Comparison of ENCODE assay signal across 25 cellular contexts in genomic region chr21:41196990-41197389, GRCh38. TPM values are rescaled to one million over a fixed set of nuclear protein-coding genes. Genes with fewer than 3 reads are reported as not detected.
DNase-seq lines count a peak whose midpoint lies in the region; ATAC-seq and TF ChIP-seq lines count a peak whose summit lies in the region.
"Had no signal": no experiment of that assay in that cellular context is flagged by ENCODE, and none has a peak within 500 bp of the region (broad histone marks: within the 10 kb centered on the region; RNA-seq: fewer than 3 reads in every experiment).

No MANE protein-coding gene starts in this region.

- H3K27ac ChIP-seq in IMR-90 (ENCODE audit: insufficient read depth, low read length) (no peak overlapping the region), mammary epithelial cell (ENCODE audit: insufficient read depth, low read depth, low read length) (no peak overlapping the region), foreskin keratinocyte (no peak overlapping the region)
- H3K27ac ChIP-seq: A549, neutrophil, prostate gland had no signal

- H3K56ac ChIP-seq in IMR-90 (ENCODE audit: extremely low read depth, insufficient read depth, low read length) = no peak overlapping the region

- H2AK9ac ChIP-seq in IMR-90 (replicated peaks; ENCODE audit: low read depth, low read length, poor library complexity) = no peak overlapping the region

- H4K8ac ChIP-seq in IMR-90 (ENCODE audit: low read depth in 2 of 2, low read length in 2 of 2) = no peak overlapping the region

- H3K9ac ChIP-seq in IMR-90 (ENCODE audit: low read depth, low read length) (no peak overlapping the region), mammary epithelial cell (ENCODE audit: insufficient read depth, low read length) (no peak overlapping the region)

- H4K5ac ChIP-seq in IMR-90 (ENCODE audit: low read depth, low read length) = no peak overlapping the region

- peak; percentile 47 for DNase-seq in A172 (ENCODE audit: low spot score)
- DNase-seq in IMR-90 = peak; percentile 43
- peak; percentile 29 for DNase-seq in mammary epithelial cell
- DNase-seq in foreskin keratinocyte = no peak
- DNase-seq in HuH-7 (ENCODE audit: low spot score) = no peak
- no peak for DNase-seq in 8988T
- DNase-seq in activated T-helper 2 cell treated with anti-CD3 and anti-CD28 coated beads, Interferon-gamma antibody, Interleukin-2, Interleukin-4, amounts not matched to agents 10 μg/mL and 5 μg/mL and 100 μg/mL, durations not matched to agents 14 hours and 24 hours and 36 hours (ENCODE audit: low spot score) = no peak
- DNase-seq: activated B cell treated with CpG ODN at 0.5 μM for 24 hours; activated CD4-positive, alpha-beta T cell treated with anti-CD3 and anti-CD28 coated beads, Interleukin-2, amount 50 U/mL, for 4 hours; BE2C; effector CD8-positive, alpha-beta T cell; mesenchymal stem cell; NCI-H1092 treated with DMSO at 0.1 percent for 48 hours; NCI-H1930; NCI-H2227 treated with DMSO at 0.1 percent for 48 hours; NCI-H748 treated with DMSO at 0.1 percent for 48 hours; stimulated activated CD8-positive, alpha-beta memory T cell treated with anti-CD3 and anti-CD28 coated beads, Interleukin-4, amount 100 ng/mL, for 48 hours had no signal

- H4K20me1 ChIP-seq in IMR-90 (ENCODE audit: insufficient read depth, low read length) (no peaks in the 10 kb centered on the region; the same call in 1 of the 2 replicates), mammary epithelial cell (ENCODE audit: insufficient read depth, low read length) (no peaks in the 10 kb centered on the region)

- BruUV-seq in IMR-90 (replicated peaks; lab: Mats Ljungman, UMichigan) (no TSS peak), mammary epithelial cell (replicated peaks; lab: Mats Ljungman, UMichigan) (no TSS peak)

- no CpG with 5 or more reads among the region's 5 CpGs for WGBS in IMR-90 (ENCODE audit: extremely low coverage in 2 of 2, insufficient read length in 1 of 2), 2 experiments
- 60% methylated on average over 5 of the region's 5 CpGs for WGBS in mammary epithelial cell (ENCODE audit: low coverage, missing lambda C conversion rate)

- H2BK5ac ChIP-seq in IMR-90 (ENCODE audit: low read depth, low read length, poor library complexity, severe bottlenecking) = no peak overlapping the region

- no peak overlapping the region for H3K4ac ChIP-seq in IMR-90 (ENCODE audit: low read depth, low read length)

- no peaks in the 10 kb centered on the region for H3K36me3 Mint-ChIP-seq in activated T-helper 2 cell treated with anti-CD3 and anti-CD28 coated beads, Interferon-gamma antibody, Interleukin-2, Interleukin-4, amounts not matched to agents 10 μg/mL and 5 μg/mL and 100 μg/mL, durations not matched to agents 14 hours and 24 hours and 36 hours (ENCODE audit: low read depth)
- H3K36me3 Mint-ChIP-seq: activated naive CD8-positive, alpha-beta T cell had no signal

- H2BK120ac ChIP-seq in IMR-90 (ENCODE audit: low read depth, low read length) = no peak overlapping the region

- H3K27me3 ChIP-seq in IMR-90 (ENCODE audit: control insufficient read depth, insufficient read depth, low read length) (no peaks in the 10 kb centered on the region), mammary epithelial cell (ENCODE audit: insufficient read depth, low read length) (no peaks in the 10 kb centered on the region), foreskin keratinocyte (no peaks in the 10 kb centered on the region)
- H3K27me3 ChIP-seq: BE2C, neutrophil had no signal

- TF ChIP-seq RAD21 in IMR-90 (IDR thresholded peaks at IDR 0.05; ENCODE audit: low read length) = no peak

- dilution Hi-C loops in IMR-90 (cut with HindIII; ENCODE audit: low sequenced_read_pairs, unreplicated experiment) = no loop called here
- dilution Hi-C loops in mammary epithelial cell (cut with HindIII; ENCODE audit: low sequenced_read_pairs) = no loop called here

- no peak overlapping the region for H3K23ac ChIP-seq in IMR-90 (ENCODE audit: low read depth, low read length)

- H3K79me1 ChIP-seq in IMR-90 (ENCODE audit: low read depth in 1 of 2, low read length in 2 of 2) = no peaks in the 10 kb centered on the region; a peak in 1 of 4 replicates

- H3K27ac Mint-ChIP-seq in activated T-helper 2 cell treated with anti-CD3 and anti-CD28 coated beads, Interferon-gamma antibody, Interleukin-2, Interleukin-4, amounts not matched to agents 10 μg/mL and 5 μg/mL and 100 μg/mL, durations not matched to agents 14 hours and 24 hours and 36 hours = no peak overlapping the region
- H3K27ac Mint-ChIP-seq: activated naive CD8-positive, alpha-beta T cell; activated T-helper 17 cell treated with anti-CD3 and anti-CD28 coated beads, Interleukin-2, amount 50 U/mL, for 72 hours; type B pancreatic cell had no signal

- no peak overlapping the region for H2BK15ac ChIP-seq in IMR-90 (ENCODE audit: low read depth, low read length)

- H3K79me2 ChIP-seq in mammary epithelial cell (ENCODE audit: insufficient read depth, low read length) = peaks cover 93% of the 10 kb centered on the region

- H2AK5ac ChIP-seq in IMR-90 (ENCODE audit: low read depth, low read length) = no peak overlapping the region

- H3K4me2 ChIP-seq in IMR-90 (ENCODE audit: low read depth, low read length) (no peak overlapping the region), mammary epithelial cell (ENCODE audit: insufficient read depth, low read depth, low read length) (no peak overlapping the region)
- H3K4me2 ChIP-seq: A549 had no signal

- H3K36me3 ChIP-seq in IMR-90 (ENCODE audit: control insufficient read depth, insufficient read depth, low read length) (no peaks in the 10 kb centered on the region), mammary epithelial cell (ENCODE audit: insufficient read depth, low read length) (no peaks in the 10 kb centered on the region)
- H3K36me3 ChIP-seq: BE2C, neutrophil, prostate gland had no signal

- 0 out of 2 replicates have a peak, but pooled peaks cover 2% of the 10 kb centered on the region for H3K9me3 ChIP-seq in IMR-90 (ENCODE audit: control insufficient read depth, insufficient read depth, low read length)
- no peaks in the 10 kb centered on the region for H3K9me3 ChIP-seq in mammary epithelial cell (replicated peaks; ENCODE audit: insufficient read depth, low read length)
- H3K9me3 ChIP-seq: A549, BE2C, neutrophil, prostate gland had no signal

- H3K4me3 ChIP-seq in IMR-90 (ENCODE audit: insufficient read depth, low read depth, low read length) (no peak overlapping the region), mammary epithelial cell (replicated peaks in 1 of 3; ENCODE audit: insufficient read depth in 1 of 3, low read depth in 2 of 3, low read length in 3 of 3) (no peak overlapping the region)
- H3K4me3 ChIP-seq: A549, prostate gland had no signal

- TF ChIP-seq POLR2A in IMR-90 (IDR thresholded peaks at IDR 0.05; ENCODE audit: low read depth, low read length) = no peak

- peaks cover 3% of the 10 kb centered on the region for H3K27me3 Mint-ChIP-seq in activated T-helper 2 cell treated with anti-CD3 and anti-CD28 coated beads, Interferon-gamma antibody, Interleukin-2, Interleukin-4, amounts not matched to agents 10 μg/mL and 5 μg/mL and 100 μg/mL, durations not matched to agents 14 hours and 24 hours and 36 hours (ENCODE audit: low read depth)
- H3K27me3 Mint-ChIP-seq: activated B cell treated with CpG ODN at 0.5 μM for 24 hours, type B pancreatic cell had no signal

- no peaks in the 10 kb centered on the region for H3K9me3 Mint-ChIP-seq in activated T-helper 2 cell treated with anti-CD3 and anti-CD28 coated beads, Interferon-gamma antibody, Interleukin-2, Interleukin-4, amounts not matched to agents 10 μg/mL and 5 μg/mL and 100 μg/mL, durations not matched to agents 14 hours and 24 hours and 36 hours
- H3K9me3 Mint-ChIP-seq: activated B cell treated with CpG ODN at 0.5 μM for 24 hours; activated T-helper 17 cell treated with anti-CD3 and anti-CD28 coated beads, Interleukin-2, amount 50 U/mL, for 72 hours; type B pancreatic cell had no signal

- intact Hi-C loops in IMR-90 (cut with micrococcal nuclease) = no loop called here
- intact Hi-C loops in mammary epithelial cell (cut with micrococcal nuclease) = no loop called here
- intact Hi-C loops in activated T-helper 2 cell treated with anti-CD3 and anti-CD28 coated beads, Interferon-gamma antibody, Interleukin-2, Interleukin-4, amounts not matched to agents 10 μg/mL and 5 μg/mL and 100 μg/mL, durations not matched to agents 14 hours and 24 hours and 36 hours (cut with micrococcal nuclease) = no loop called here

- TF ChIP-seq CTCF in IMR-90 (conservative IDR thresholded peaks at IDR 0.05; ENCODE audit: low read depth, low read length) = no peak
- no peak for TF ChIP-seq CTCF in mammary epithelial cell (conservative IDR thresholded peaks at IDR 0.05 in 1 of 2, IDR thresholded peaks at IDR 0.05 in 1 of 2; ENCODE audit: extremely low read depth in 1 of 2, insufficient read depth in 1 of 2, low read depth in 1 of 2, low read length in 2 of 2)
- TF ChIP-seq CTCF in foreskin keratinocyte (conservative IDR thresholded peaks at IDR 0.05) = no peak

- H3K9me1 ChIP-seq in IMR-90 (ENCODE audit: insufficient read depth, low read length) = no peaks in the 10 kb centered on the region

- no peak overlapping the region for H4K91ac ChIP-seq in IMR-90 (ENCODE audit: insufficient read depth, low read depth, low read length)

- no peak overlapping the region for H3K18ac ChIP-seq in IMR-90 (ENCODE audit: low read depth, low read length)

- POLR2A ChIA-PET in IMR-90 (lab: Charles Lee; ENCODE audit: unreplicated experiment) = no interaction called here

- ATAC-seq in IMR-90 (ENCODE audit: low read depth) (no peak), foreskin keratinocyte (peak; percentile 38), HG03521 (IDR thresholded peaks at IDR 0.05; ENCODE audit: unreplicated experiment) (no peak)
- ATAC-seq: A549; activated T-helper 17 cell treated with anti-CD3 and anti-CD28 coated beads, Interleukin-2, amount 50 U/mL, for 72 hours; esophagus mucosa had no signal

- CTCF ChIA-PET in IMR-90 (lab: Yijun Ruan, JAX) (no interaction called here), mammary epithelial cell (lab: Charles Lee; ENCODE audit: low non-redundant PET) (no interaction called here)

- H3K14ac ChIP-seq in IMR-90 (replicated peaks; ENCODE audit: low read depth, low read length) = no peak overlapping the region

- in situ Hi-C loops in IMR-90 (cut with MboI; ENCODE audit: low sequenced_read_pairs) (no loop called here), mammary epithelial cell (cut with MboI; ENCODE audit: low sequenced_read_pairs in 2 of 2) (no loop called here)

- no peak overlapping the region for H2BK20ac ChIP-seq in IMR-90 (ENCODE audit: low read depth, low read length)

- H3K4me3 Mint-ChIP-seq in activated T-helper 2 cell treated with anti-CD3 and anti-CD28 coated beads, Interferon-gamma antibody, Interleukin-2, Interleukin-4, amounts not matched to agents 10 μg/mL and 5 μg/mL and 100 μg/mL, durations not matched to agents 14 hours and 24 hours and 36 hours (ENCODE audit: low read depth) = no peak overlapping the region
- H3K4me3 Mint-ChIP-seq: activated B cell treated with CpG ODN at 0.5 μM for 24 hours; activated naive CD8-positive, alpha-beta T cell; activated T-helper 17 cell treated with anti-CD3 and anti-CD28 coated beads, Interleukin-2, amount 50 U/mL, for 72 hours; type B pancreatic cell had no signal

- H3K4me1 Mint-ChIP-seq in activated T-helper 2 cell treated with anti-CD3 and anti-CD28 coated beads, Interferon-gamma antibody, Interleukin-2, Interleukin-4, amounts not matched to agents 10 μg/mL and 5 μg/mL and 100 μg/mL, durations not matched to agents 14 hours and 24 hours and 36 hours (ENCODE audit: low read depth) = no peaks in the 10 kb centered on the region
- H3K4me1 Mint-ChIP-seq: activated T-helper 17 cell treated with anti-CD3 and anti-CD28 coated beads, Interleukin-2, amount 50 U/mL, for 72 hours had no signal

- H3K4me1 ChIP-seq in IMR-90 (ENCODE audit: control insufficient read depth, insufficient read depth, low read length) = 0 out of 2 replicates have a peak, but pooled peaks cover 1% of the 10 kb centered on the region
- peaks cover 6% of the 10 kb centered on the region for H3K4me1 ChIP-seq in mammary epithelial cell (ENCODE audit: insufficient read depth, low read length)
- H3K4me1 ChIP-seq in foreskin keratinocyte = no peaks in the 10 kb centered on the region
- H3K4me1 ChIP-seq: BE2C, prostate gland had no signal

- no peak overlapping the region for H2AFZ ChIP-seq in IMR-90 (replicated peaks; ENCODE audit: low read length, poor library complexity)
- no peak overlapping the region for H2AFZ ChIP-seq in mammary epithelial cell (ENCODE audit: low read depth, low read length)

RNA-seq across cellular contexts. Expression of gene BACE2, which starts 29.0 kb away (rescaled TPM):
- 46.6 and 51.7 TPM in 2 replicates for total RNA-seq in A172 (2014; rRNA removed; shearing (Covaris generic))
- total RNA-seq in IMR-90 (2012; rRNA removed) (17.0 and 18.1 TPM in 2 replicates), mammary epithelial cell (100 to 1,000 TPM in 1 of 2 donors, 10 to 100 TPM in 1; 84.4 to 128 TPM), foreskin keratinocyte (84.0 and 87.7 TPM in 2 replicates)
- polyA plus RNA-seq in IMR-90 (2012; rRNA removed) (29.2 and 35.5 TPM in 2 replicates), mammary epithelial cell (150 TPM), foreskin keratinocyte (64.6 and 80.0 TPM in 2 replicates)
- 28.7 and 31.6 TPM in 2 replicates for polyA plus RNA-seq in IMR-90 (2012; cell fraction: cytosol; rRNA removed)
- 16.1 and 20.0 TPM in 2 replicates for polyA plus RNA-seq in IMR-90 (2012; cell fraction: nucleus; rRNA removed; ENCODE audit: low replicate concordance)
- polyA minus RNA-seq in mammary epithelial cell = 102 TPM
- total RNA-seq in activated T-helper 2 cell treated with anti-CD3 and anti-CD28 coated beads, Interferon-gamma antibody, Interleukin-2, Interleukin-4, amounts not matched to agents 10 μg/mL and 5 μg/mL and 100 μg/mL, durations not matched to agents 14 hours and 24 hours and 36 hours = 2.2 and 2.6 TPM in 2 replicates

Comparison
In these comparisons a context has a peak if more than half of its experiments do, and no peak if none do; other contexts are left out.
1. DNase-seq: peak in A172 (single experiment), IMR-90 (single experiment) and mammary epithelial cell (single experiment); none in foreskin keratinocyte (0 of 2), HuH-7 (single experiment), 8988T (single experiment) and activated T-helper 2 cell treated with anti-CD3 and anti-CD28 coated beads, Interferon-gamma antibody, Interleukin-2, Interleukin-4, amounts not matched to agents 10 μg/mL and 5 μg/mL and 100 μg/mL, durations not matched to agents 14 hours and 24 hours and 36 hours (single experiment).